ENCODE assay signal across 1 cellular context in the genomic region with DNA sequence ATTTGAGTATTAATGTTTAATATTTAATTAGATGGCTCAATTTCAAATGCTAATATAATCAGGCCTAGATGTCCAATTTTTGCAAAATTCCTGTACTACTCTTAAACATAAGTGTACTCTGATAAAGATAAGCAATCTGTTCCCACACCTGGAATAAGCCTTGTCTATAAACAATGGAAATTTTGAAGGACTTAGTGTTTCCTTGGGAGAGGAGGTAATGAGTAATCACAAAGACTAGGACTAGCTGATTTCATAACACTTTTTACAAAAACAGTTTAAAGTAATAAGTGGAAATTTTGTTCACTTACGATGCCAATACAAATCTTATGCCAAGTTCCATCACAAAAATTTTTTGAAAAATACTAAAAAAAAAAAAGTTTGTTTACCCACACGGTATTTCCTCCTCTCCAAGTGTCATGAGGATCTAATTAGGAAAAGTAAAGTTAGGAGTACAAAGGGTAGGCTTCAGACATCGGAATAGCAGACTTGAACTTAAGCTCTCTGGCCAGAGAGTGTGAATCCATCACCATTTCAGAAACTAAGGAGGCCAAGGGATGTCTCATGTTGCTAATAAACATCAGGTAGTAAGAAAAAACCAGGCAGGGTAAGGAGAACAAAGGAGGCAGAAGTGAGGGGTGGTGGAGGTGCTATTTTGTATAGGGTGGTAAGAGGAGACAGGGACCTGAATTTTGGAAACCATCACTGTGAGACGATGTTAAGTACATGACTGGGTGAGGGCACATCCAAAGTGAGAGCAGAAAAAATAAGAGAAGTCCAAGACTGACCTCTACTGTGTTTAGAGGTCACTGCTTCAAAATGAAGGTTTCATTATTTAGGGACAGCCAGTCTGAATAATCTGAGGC.
TF ChIP-seq lines count a peak whose summit lies in the region.

No MANE protein-coding gene starts in this region.

TF ChIP-seq in GM23338, 12 proteins besides CTCF, POLR2A, EP300 and RAD21:
- TF ChIP-seq, protein P1, sequence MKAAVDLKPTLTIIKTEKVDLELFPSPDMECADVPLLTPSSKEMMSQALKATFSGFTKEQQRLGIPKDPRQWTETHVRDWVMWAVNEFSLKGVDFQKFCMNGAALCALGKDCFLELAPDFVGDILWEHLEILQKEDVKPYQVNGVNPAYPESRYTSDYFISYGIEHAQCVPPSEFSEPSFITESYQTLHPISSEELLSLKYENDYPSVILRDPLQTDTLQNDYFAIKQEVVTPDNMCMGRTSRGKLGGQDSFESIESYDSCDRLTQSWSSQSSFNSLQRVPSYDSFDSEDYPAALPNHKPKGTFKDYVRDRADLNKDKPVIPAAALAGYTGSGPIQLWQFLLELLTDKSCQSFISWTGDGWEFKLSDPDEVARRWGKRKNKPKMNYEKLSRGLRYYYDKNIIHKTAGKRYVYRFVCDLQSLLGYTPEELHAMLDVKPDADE (IDR thresholded peaks at IDR 0.05): no peak
- no peak for TF ChIP-seq JUNB (IDR thresholded peaks at IDR 0.05; ENCODE audit: unreplicated experiment)
